Comparison of ENCODE assay signal across 7 cellular contexts in the genomic region with DNA sequence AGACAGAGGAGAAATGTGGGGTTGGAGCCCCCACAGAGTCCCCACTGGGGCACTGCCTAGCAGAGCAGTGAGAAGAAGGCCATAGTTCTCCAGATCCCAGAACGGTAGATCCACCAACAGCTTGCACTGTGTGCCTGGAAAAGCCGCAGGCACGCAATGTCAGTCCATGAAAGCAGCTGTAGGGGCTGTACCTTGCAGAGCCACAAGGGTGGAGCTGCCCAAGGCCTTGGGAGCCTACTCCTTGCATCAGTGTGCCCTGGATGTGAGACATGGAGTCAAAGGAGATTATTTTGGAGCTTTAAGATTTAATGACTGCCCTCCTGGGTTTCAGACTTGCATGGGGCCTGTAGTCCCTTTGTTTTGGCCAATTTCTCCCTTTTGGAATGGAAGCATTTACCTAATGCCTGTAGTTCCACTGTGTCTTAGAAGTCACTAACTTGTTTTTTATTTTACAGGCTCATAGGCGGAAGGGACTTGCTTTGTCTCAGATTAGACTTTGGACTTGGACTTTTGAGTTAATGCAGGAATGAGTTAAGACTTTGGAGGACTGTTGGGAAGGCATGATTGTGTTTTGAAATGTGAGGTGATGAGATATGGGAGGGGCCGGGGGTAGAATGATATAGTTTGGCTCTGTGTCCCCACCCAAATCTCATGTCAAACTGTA.
DNase-seq lines count a peak whose midpoint lies in the region; ATAC-seq, FAIRE-seq and TF ChIP-seq lines count a peak whose summit lies in the region.
"Not testable (repeated sequence)": the region's sequence is repeated elsewhere in the genome, so short reads cannot be mapped to it uniquely, and the experiment has no call there.

No MANE protein-coding gene starts in this region.

- H3K4me3 Mint-ChIP-seq in HFFc6; activated T-helper 1 cell treated with anti-CD3 and anti-CD28 coated beads, Interleukin-12 subunit alpha, Interleukin-12 subunit beta, Interleukin-2, Interleukin-4 antibody, amounts not matched to agents 30 ng/mL and 10 ng/mL and 1 ng/mL, durations not matched to agents 14 hours and 24 hours and 36 hours; stimulated activated naive B cell treated with anti-CD40 and anti-IgM and Interleukin-4, amounts not matched to agents 10 μg/mL and 1 μg/mL and 100 μg/mL, for 72 hours: not testable (repeated sequence)

- peaks cover 69% of the 10 kb centered on the region for H3K4me1 Mint-ChIP-seq in HFFc6 (ENCODE audit: low read depth)
- H3K4me1 Mint-ChIP-seq in activated T-helper 1 cell treated with anti-CD3 and anti-CD28 coated beads, Interleukin-12 subunit alpha, Interleukin-12 subunit beta, Interleukin-2, Interleukin-4 antibody, amounts not matched to agents 30 ng/mL and 10 ng/mL and 1 ng/mL, durations not matched to agents 14 hours and 24 hours and 36 hours (ENCODE audit: low read depth); stimulated activated naive B cell treated with anti-CD40 and anti-IgM and Interleukin-4, amounts not matched to agents 10 μg/mL and 1 μg/mL and 100 μg/mL, for 72 hours: not testable (repeated sequence)

- H3K9me3 ChIP-seq in colonic mucosa; hepatocyte (ENCODE audit: low read depth); HepG2 (ENCODE audit: low read length); mucosa of rectum (ENCODE audit: control insufficient read depth in 2 of 2, low read length in 2 of 2): not testable (repeated sequence)

- H2AFZ ChIP-seq in hepatocyte; HepG2 (ENCODE audit: low read length): not testable (repeated sequence)

- not testable (repeated sequence) for TF ChIP-seq CTCF in HFFc6 (IDR thresholded peaks at IDR 0.05); colonic mucosa (IDR thresholded peaks at IDR 0.05); hepatocyte (IDR thresholded peaks at IDR 0.05; ENCODE audit: poor library complexity); HepG2 (CRISPR knock-in tag; IDR thresholded peaks at IDR 0.05)

- not testable (repeated sequence) for FAIRE-seq in HepG2 (lab: Jason Lieb, UNC)

- TF ChIP-seq EP300 in HepG2 (IDR thresholded peaks at IDR 0.05; ENCODE audit: low read depth in 2 of 2, low read length in 2 of 2); HepG2 (CRISPR knock-in tag; IDR thresholded peaks at IDR 0.05; ENCODE audit: borderline replicate concordance): not testable (repeated sequence)

- H3K27me3 Mint-ChIP-seq in HFFc6 (ENCODE audit: insufficient read depth); activated T-helper 1 cell treated with anti-CD3 and anti-CD28 coated beads, Interleukin-12 subunit alpha, Interleukin-12 subunit beta, Interleukin-2, Interleukin-4 antibody, amounts not matched to agents 30 ng/mL and 10 ng/mL and 1 ng/mL, durations not matched to agents 14 hours and 24 hours and 36 hours (ENCODE audit: insufficient read depth); stimulated activated naive B cell treated with anti-CD40 and anti-IgM and Interleukin-4, amounts not matched to agents 10 μg/mL and 1 μg/mL and 100 μg/mL, for 72 hours: not testable (repeated sequence)

- not testable (repeated sequence) for H3K27me3 ChIP-seq in colonic mucosa; hepatocyte; HepG2 (ENCODE audit: control insufficient read depth in 1 of 2, insufficient read depth in 2 of 2, low read length in 2 of 2); mucosa of rectum (ENCODE audit: control insufficient read depth in 2 of 2, insufficient read depth in 2 of 2, low read length in 2 of 2)

- POLR2A ChIA-PET in HepG2 (lab: Yijun Ruan, JAX) = not testable (repeated sequence)

- not testable (repeated sequence) for TF ChIP-seq RAD21 in HepG2 (CRISPR knock-in tag; IDR thresholded peaks at IDR 0.05)

- H4K20me1 ChIP-seq in hepatocyte (ENCODE audit: insufficient read depth, poor library complexity, severe bottlenecking); HepG2 (ENCODE audit: insufficient read depth, low read length): not testable (repeated sequence)

- not testable (repeated sequence) for H3K9me3 Mint-ChIP-seq in HFFc6; activated T-helper 1 cell treated with anti-CD3 and anti-CD28 coated beads, Interleukin-12 subunit alpha, Interleukin-12 subunit beta, Interleukin-2, Interleukin-4 antibody, amounts not matched to agents 30 ng/mL and 10 ng/mL and 1 ng/mL, durations not matched to agents 14 hours and 24 hours and 36 hours; stimulated activated naive B cell treated with anti-CD40 and anti-IgM and Interleukin-4, amounts not matched to agents 10 μg/mL and 1 μg/mL and 100 μg/mL, for 72 hours

- not testable (repeated sequence) for H3K4me1 ChIP-seq in colonic mucosa; hepatocyte (ENCODE audit: insufficient read depth)
- peaks cover 17% of the 10 kb centered on the region for H3K4me1 ChIP-seq in HepG2 (ENCODE audit: insufficient read depth, low read length)
- peaks cover 3 to 13% of the 10 kb centered on the region in 2 donors for H3K4me1 ChIP-seq in mucosa of rectum (ENCODE audit: control insufficient read depth in 2 of 2, insufficient read depth in 2 of 2, low read length in 2 of 2)

- not testable (repeated sequence) for H3K36me3 ChIP-seq in colonic mucosa; hepatocyte (replicated peaks; ENCODE audit: insufficient read depth, low read depth)
- H3K36me3 ChIP-seq in HepG2 (replicated peaks in 1 of 2; ENCODE audit: control insufficient read depth in 1 of 2, insufficient read depth in 2 of 2, low read length in 2 of 2) (peaks cover 20 to 49% of the 10 kb centered on the region in 2 experiments), mucosa of rectum (ENCODE audit: control insufficient read depth in 2 of 2, insufficient read depth in 2 of 2, low read length in 2 of 2) (peaks cover 14 to 23% of the 10 kb centered on the region in 2 donors)

- in situ Hi-C loops in HepG2 (cut with HindIII; ENCODE audit: extremely low pct_ligation_motif_present, low pct_unique_long_range_greater_than_20kb) = not testable (repeated sequence)

- peak; percentile 45; the same call in 2 of the 3 replicates for ATAC-seq in HepG2
- not testable (repeated sequence) for ATAC-seq in stimulated activated naive B cell treated with anti-CD40 and anti-IgM and Interleukin-4, amounts not matched to agents 10 μg/mL and 1 μg/mL and 100 μg/mL, for 72 hours (replicated peaks)

- intact Hi-C loops in activated T-helper 1 cell treated with anti-CD3 and anti-CD28 coated beads, Interleukin-12 subunit alpha, Interleukin-12 subunit beta, Interleukin-2, Interleukin-4 antibody, amounts not matched to agents 30 ng/mL and 10 ng/mL and 1 ng/mL, durations not matched to agents 14 hours and 24 hours and 36 hours (cut with micrococcal nuclease); colonic mucosa (cut with DNase I); HepG2 (cut with micrococcal nuclease; ENCODE audit: unreplicated experiment): not testable (repeated sequence)

- not testable (repeated sequence) for H3K9me2 ChIP-seq in hepatocyte (replicated peaks; ENCODE audit: insufficient read depth)

- WGBS in hepatocyte (ENCODE audit: low lambda C conversion rate, missing lambda C conversion rate) = 78% methylated on average over 5 of the region's 5 CpGs
- over 99% methylated on average over 5 of the region's 5 CpGs for WGBS in HepG2 (ENCODE audit: low lambda C conversion rate)

- not testable (repeated sequence) for TF ChIP-seq POLR2A in HepG2 (IDR thresholded peaks at IDR 0.05; ENCODE audit: insufficient read depth in 1 of 2, low read depth in 2 of 2, low read length in 2 of 2)

- not testable (repeated sequence) for H3K79me2 ChIP-seq in hepatocyte; HepG2 (ENCODE audit: insufficient read depth, low read length)

- not testable (repeated sequence) for DNase-seq in HFFc6; activated T-helper 1 cell treated with anti-CD3 and anti-CD28 coated beads, Interleukin-12 subunit alpha, Interleukin-12 subunit beta, Interleukin-2, Interleukin-4 antibody, amounts not matched to agents 30 ng/mL and 10 ng/mL and 1 ng/mL, durations not matched to agents 14 hours and 24 hours and 36 hours (ENCODE audit: low spot score); hepatocyte (ENCODE audit: low spot score); HepG2 (ENCODE audit: low spot score); stimulated activated naive B cell treated with anti-CD40 and anti-IgM and Interleukin-4, amounts not matched to agents 10 μg/mL and 1 μg/mL and 100 μg/mL, for 72 hours
- peak; percentile 51 for DNase-seq in colonic mucosa

- peaks cover 62% of the 10 kb centered on the region for H3K36me3 Mint-ChIP-seq in HFFc6 (ENCODE audit: low read depth)
- H3K36me3 Mint-ChIP-seq in activated T-helper 1 cell treated with anti-CD3 and anti-CD28 coated beads, Interleukin-12 subunit alpha, Interleukin-12 subunit beta, Interleukin-2, Interleukin-4 antibody, amounts not matched to agents 30 ng/mL and 10 ng/mL and 1 ng/mL, durations not matched to agents 14 hours and 24 hours and 36 hours (ENCODE audit: low read depth) = peaks cover 57% of the 10 kb centered on the region
- peaks cover 64 to 89% of the 10 kb centered on the region in 2 donors for H3K36me3 Mint-ChIP-seq in stimulated activated naive B cell treated with anti-CD40 and anti-IgM and Interleukin-4, amounts not matched to agents 10 μg/mL and 1 μg/mL and 100 μg/mL, for 72 hours

- BruUV-seq in HepG2 (replicated peaks; lab: Mats Ljungman, UMichigan) = not testable (repeated sequence)

- H3K9ac ChIP-seq in colonic mucosa (ENCODE audit: low read depth in 2 of 2, low read length in 2 of 2); HepG2 (ENCODE audit: insufficient read depth, low read depth, low read length); mucosa of rectum (ENCODE audit: low read depth in 1 of 2, low read length in 2 of 2): not testable (repeated sequence)

- H3K4me2 ChIP-seq in hepatocyte; HepG2 (ENCODE audit: low read depth, low read length): not testable (repeated sequence)

- H3K27ac ChIP-seq in colonic mucosa (peak overlapping the region; percentile 37), hepatocyte (peak overlapping the region; percentile 72), mucosa of rectum (ENCODE audit: low read depth in 2 of 2, low read length in 2 of 2) (peak overlapping the region; percentile 40 to 82)
- not testable (repeated sequence) for H3K27ac ChIP-seq in HepG2 (ENCODE audit: extremely low read length, insufficient read depth, low read length)

- H3K27ac Mint-ChIP-seq in HFFc6 = peak overlapping the region; percentile 5; the same call in 1 of the 2 replicates
- H3K27ac Mint-ChIP-seq in activated T-helper 1 cell treated with anti-CD3 and anti-CD28 coated beads, Interleukin-12 subunit alpha, Interleukin-12 subunit beta, Interleukin-2, Interleukin-4 antibody, amounts not matched to agents 30 ng/mL and 10 ng/mL and 1 ng/mL, durations not matched to agents 14 hours and 24 hours and 36 hours = peak overlapping the region; percentile 8
- H3K27ac Mint-ChIP-seq in stimulated activated naive B cell treated with anti-CD40 and anti-IgM and Interleukin-4, amounts not matched to agents 10 μg/mL and 1 μg/mL and 100 μg/mL, for 72 hours = peak overlapping the region; percentile 77

- CTCF ChIA-PET in HepG2 (lab: Yijun Ruan, JAX; ENCODE audit: low intra/inter-chr PET ratio, low total read pairs) = not testable (repeated sequence)

- H3K4me3 ChIP-seq in colonic mucosa; hepatocyte; HepG2 (replicated peaks in 1 of 3; ENCODE audit: insufficient read depth in 1 of 3, low read depth in 2 of 3, low read length in 3 of 3); mucosa of rectum (ENCODE audit: low read length in 2 of 2): not testable (repeated sequence)

Comparison
In these comparisons a context has a peak if more than half of its experiments do, and no peak if none do; other contexts are left out.
1. H3K27ac Mint-ChIP-seq: peak in every context shown above with its lines; median percentile 77 in stimulated activated naive B cell treated with anti-CD40 and anti-IgM and Interleukin-4, amounts not matched to agents 10 μg/mL and 1 μg/mL and 100 μg/mL, for 72 hours; 8 in activated T-helper 1 cell treated with anti-CD3 and anti-CD28 coated beads, Interleukin-12 subunit alpha, Interleukin-12 subunit beta, Interleukin-2, Interleukin-4 antibody, amounts not matched to agents 30 ng/mL and 10 ng/mL and 1 ng/mL, durations not matched to agents 14 hours and 24 hours and 36 hours; 5 in HFFc6.